Comparison of ENCODE assay signal across 25 cellular contexts in genomic region chr11:113570906-113571305, GRCh38.
"Had no signal": no experiment of that assay in that cellular context is flagged by ENCODE, and none has a peak within 500 bp of the region (broad histone marks: within the 10 kb centered on the region; RNA-seq: fewer than 3 reads in every experiment).

No MANE protein-coding gene starts in this region.

- H3K4me1 Mint-ChIP-seq: stimulated activated effector memory CD8-positive, alpha-beta T cell treated with anti-CD3 and anti-CD28 coated beads, Interleukin-12 subunit alpha, Interleukin-12 subunit beta, amount 100 ng/mL, for 72 hours had no signal

- H3K36me3 Mint-ChIP-seq: mesothelial cell of epicardium; naive thymus-derived CD4-positive, alpha-beta T cell; natural killer cell treated with Interleukin-12 subunit alpha and Interleukin-12 subunit beta and Interleukin-15 and Interleukin-18, amount 100 ng/mL, for 72 hours; stimulated activated effector memory CD8-positive, alpha-beta T cell treated with anti-CD3 and anti-CD28 coated beads, Interleukin-12 subunit alpha, Interleukin-12 subunit beta, amount 100 ng/mL, for 72 hours had no signal

- H3K27ac Mint-ChIP-seq: mesothelial cell of epicardium; naive thymus-derived CD4-positive, alpha-beta T cell; natural killer cell treated with Interleukin-12 subunit alpha and Interleukin-12 subunit beta and Interleukin-15 and Interleukin-18, amount 100 ng/mL, for 72 hours; stimulated activated effector memory CD8-positive, alpha-beta T cell treated with anti-CD3 and anti-CD28 coated beads, Interleukin-12 subunit alpha, Interleukin-12 subunit beta, amount 100 ng/mL, for 72 hours; stimulated activated naive CD8-positive, alpha-beta T cell treated with anti-CD3 and anti-CD28 coated beads, Interleukin-15, Interleukin-2, amounts not matched to agents 100 ng/mL and 50 ng/mL, for 24 hours had no signal

- H3K27me3 ChIP-seq: pancreas, tibial nerve, upper lobe of left lung, vagina had no signal

- H3K4me3 ChIP-seq: left ventricle myocardium inferior, lung, mucosa of descending colon, pancreas, prostate gland, skin epidermis, spleen, suprapubic skin, tibial nerve, upper lobe of left lung, vagina had no signal

- H3K9me3 Mint-ChIP-seq: mesothelial cell of epicardium; natural killer cell treated with Interleukin-12 subunit alpha and Interleukin-12 subunit beta and Interleukin-15 and Interleukin-18, amount 100 ng/mL, for 72 hours; stimulated activated effector memory CD8-positive, alpha-beta T cell treated with anti-CD3 and anti-CD28 coated beads, Interleukin-12 subunit alpha, Interleukin-12 subunit beta, amount 100 ng/mL, for 72 hours; stimulated activated naive CD8-positive, alpha-beta T cell treated with anti-CD3 and anti-CD28 coated beads, Interleukin-15, Interleukin-2, amounts not matched to agents 100 ng/mL and 50 ng/mL, for 24 hours had no signal

- H3K9me3 ChIP-seq: left ventricle myocardium inferior, mucosa of descending colon, pancreas, prostate gland, spleen, suprapubic skin, tibial nerve, upper lobe of left lung, vagina had no signal

- DNase-seq: islet precursor cell; left ventricle myocardium inferior; mesendoderm; mucosa of descending colon; naive thymus-derived CD4-positive, alpha-beta T cell; nucleus accumbens; pancreas; posterior cingulate gyrus; retina; right cardiac atrium; spleen; stimulated activated CD4-positive, alpha-beta T cell treated with anti-CD3 and anti-CD28 coated beads, Interleukin-4, amount 100 ng/mL, for 24 hours; stimulated activated naive CD4-positive, alpha-beta T cell; upper lobe of left lung had no signal

- FAIRE-seq: pancreas had no signal

- H3K4me1 ChIP-seq: pancreas, prostate gland, spleen, suprapubic skin, upper lobe of left lung, vagina had no signal

- H3K27ac ChIP-seq: left ventricle myocardium inferior, pancreas, prostate gland, skin epidermis, spleen, suprapubic skin, tibial nerve, upper lobe of left lung, vagina had no signal

- ATAC-seq: mucosa of descending colon; naive thymus-derived CD4-positive, alpha-beta T cell; natural killer cell treated with Interleukin-12 subunit alpha and Interleukin-12 subunit beta and Interleukin-15 and Interleukin-18, amount 100 ng/mL, for 72 hours; pancreas; right cardiac atrium; sciatic nerve; stimulated activated effector memory CD8-positive, alpha-beta T cell treated with anti-CD3 and anti-CD28 coated beads, Interleukin-12 subunit alpha, Interleukin-12 subunit beta, amount 100 ng/mL, for 72 hours had no signal

- H3K36me3 ChIP-seq: left ventricle myocardium inferior, pancreas, prostate gland, spleen, suprapubic skin, tibial nerve, upper lobe of left lung, vagina had no signal

- H3K4me3 Mint-ChIP-seq: mesothelial cell of epicardium; naive thymus-derived CD4-positive, alpha-beta T cell; natural killer cell treated with Interleukin-12 subunit alpha and Interleukin-12 subunit beta and Interleukin-15 and Interleukin-18, amount 100 ng/mL, for 72 hours; stimulated activated effector memory CD8-positive, alpha-beta T cell treated with anti-CD3 and anti-CD28 coated beads, Interleukin-12 subunit alpha, Interleukin-12 subunit beta, amount 100 ng/mL, for 72 hours; stimulated activated naive CD8-positive, alpha-beta T cell treated with anti-CD3 and anti-CD28 coated beads, Interleukin-15, Interleukin-2, amounts not matched to agents 100 ng/mL and 50 ng/mL, for 24 hours had no signal
